8 cellular contexts compared by ENCODE assay signal in genomic region chr7:110721395-110721794, GRCh38.
"Had no signal": no experiment of that assay in that cellular context is flagged by ENCODE, and none has a peak within 500 bp of the region (broad histone marks: within the 10 kb centered on the region; RNA-seq: fewer than 3 reads in every experiment).

No MANE protein-coding gene starts in this region.

- FAIRE-seq: G401.6, GM12878, GM12891, GM12892, GM18507, GM19239 had no signal

- DNase-seq: GDM1, GF-D8 had no signal

- H3K4me3 ChIP-seq: GM12878 had no signal

- ATAC-seq: GM12878 had no signal
